8 cellular contexts compared by ENCODE assay signal in genomic region chr6:31794866-31795615, GRCh38. TPM values are rescaled to one million over a fixed set of nuclear protein-coding genes. Genes with fewer than 3 reads are reported as not detected.
DNase-seq lines count a peak whose midpoint lies in the region; ATAC-seq, FAIRE-seq and TF ChIP-seq lines count a peak whose summit lies in the region.

No MANE protein-coding gene starts in this region.

- H3K9me3 ChIP-seq in HUES48 (ENCODE audit: control insufficient read depth, insufficient read depth, low read length) (no peaks in the 10 kb centered on the region), small intestine (ENCODE audit: control insufficient read depth, low read depth) (no peaks in the 10 kb centered on the region)

- H3K9ac ChIP-seq in HUES48 (ENCODE audit: low read depth, low read length): peak overlapping the region; percentile 97

- no peak for TF ChIP-seq POLR2A in GM18505 (IDR thresholded peaks at IDR 0.05; ENCODE audit: borderline replicate concordance, extremely low read depth, insufficient read depth, insufficient read length)

- peak; percentile 28 for DNase-seq in stimulated activated CD4-positive, alpha-beta T cell treated with anti-CD3 and anti-CD28 coated beads, Interleukin-15, amount 100 ng/mL, for 24 hours
- no peak for DNase-seq in stimulated activated CD4-positive, alpha-beta T cell treated with anti-CD3 and anti-CD28 coated beads, Interleukin-2, amount 100 ng/mL, for 48 hours
- DNase-seq in activated naive CD8-positive, alpha-beta T cell treated with anti-CD3 and anti-CD28 coated beads, Interleukin-2, amount 10 ng/mL, durations not matched to agents 7 days and 5 days: peak; percentile 49
- DNase-seq in small intestine: no peak

- H3K27me3 ChIP-seq in HUES48 (ENCODE audit: control insufficient read depth, insufficient read depth, low read length): no peaks in the 10 kb centered on the region
- H3K27me3 ChIP-seq in small intestine (ENCODE audit: control insufficient read depth in 2 of 2, insufficient read depth in 2 of 2, low read length in 2 of 2): no peaks in the 10 kb centered on the region

- H3K27me3 Mint-ChIP-seq in activated naive CD8-positive, alpha-beta T cell treated with anti-CD3 and anti-CD28 coated beads, Interleukin-2, amount 10 ng/mL, durations not matched to agents 7 days and 5 days: no peaks in the 10 kb centered on the region

- peak overlapping the region; percentile 95 for H3K27ac ChIP-seq in HUES48 (ENCODE audit: low read depth, low read length)
- H3K27ac ChIP-seq in small intestine (ENCODE audit: low read depth in 1 of 2, low read length in 1 of 2): peak overlapping the region; percentile 93 to 99

- peak; percentile 3 for ATAC-seq in activated naive CD8-positive, alpha-beta T cell treated with anti-CD3 and anti-CD28 coated beads, Interleukin-2, amount 10 ng/mL, durations not matched to agents 7 days and 5 days (ENCODE audit: low read depth)
- ATAC-seq in GM18873 (IDR thresholded peaks at IDR 0.05; ENCODE audit: low FRiP score, unreplicated experiment) (no peak), GM18505 (IDR thresholded peaks at IDR 0.05; ENCODE audit: unreplicated experiment) (no peak)

- H3K4me3 Mint-ChIP-seq in activated naive CD8-positive, alpha-beta T cell treated with anti-CD3 and anti-CD28 coated beads, Interleukin-2, amount 10 ng/mL, durations not matched to agents 7 days and 5 days: peak overlapping the region; percentile 98

- 0 to 1% (median 1%) methylated on average over 41 to 44 of the region's 44 CpGs for WGBS in small intestine, 3 donors

- H3K27ac Mint-ChIP-seq in activated naive CD8-positive, alpha-beta T cell treated with anti-CD3 and anti-CD28 coated beads, Interleukin-2, amount 10 ng/mL, durations not matched to agents 7 days and 5 days: peak overlapping the region; percentile 97

- no peaks in the 10 kb centered on the region for H3K9me3 Mint-ChIP-seq in activated naive CD8-positive, alpha-beta T cell treated with anti-CD3 and anti-CD28 coated beads, Interleukin-2, amount 10 ng/mL, durations not matched to agents 7 days and 5 days

- H3K36me3 ChIP-seq in HUES48 (ENCODE audit: control insufficient read depth, insufficient read depth, low read length) (peaks cover 45% of the 10 kb centered on the region), small intestine (ENCODE audit: control insufficient read depth in 2 of 2, insufficient read depth in 2 of 2, low read length in 2 of 2) (peaks cover 0 to 6% of the 10 kb centered on the region in 2 donors)

- peaks cover 36% of the 10 kb centered on the region for H3K4me1 Mint-ChIP-seq in activated naive CD8-positive, alpha-beta T cell treated with anti-CD3 and anti-CD28 coated beads, Interleukin-2, amount 10 ng/mL, durations not matched to agents 7 days and 5 days

- peaks cover 6% of the 10 kb centered on the region; the same call in 1 of the 2 replicates for H3K4me1 ChIP-seq in HUES48 (ENCODE audit: control insufficient read depth, insufficient read depth, low read length)
- H3K4me1 ChIP-seq in small intestine (ENCODE audit: control insufficient read depth in 2 of 2, insufficient read depth in 1 of 2, low read depth in 1 of 2, low read length in 1 of 2): peaks cover 0 to 2% of the 10 kb centered on the region in 2 donors

- POLR2A ChIA-PET in activated naive CD8-positive, alpha-beta T cell treated with anti-CD3 and anti-CD28 coated beads, Interleukin-2, amount 10 ng/mL, durations not matched to agents 7 days and 5 days (lab: Charles Lee): interaction anchor here (0.6 to 6.1 kb wide), 17 partner anchors 11 to 130 kb away, joined by 3 to 66 read pairs (median 4); partner anchors contain the start of genes CLIC1, GPANK1, HSPA1A and HSPA1B

- FAIRE-seq in small intestine (lab: Jason Lieb, UNC): no peak

- peaks cover 18% of the 10 kb centered on the region for H3K36me3 Mint-ChIP-seq in activated naive CD8-positive, alpha-beta T cell treated with anti-CD3 and anti-CD28 coated beads, Interleukin-2, amount 10 ng/mL, durations not matched to agents 7 days and 5 days

- peak overlapping the region; percentile 95 for H3K4me3 ChIP-seq in HUES48 (ENCODE audit: low read depth, low read length)
- H3K4me3 ChIP-seq in iPS-11a (ENCODE audit: low read depth, low read length): peak overlapping the region; percentile 91
- peak overlapping the region; percentile 79 to 83 for H3K4me3 ChIP-seq in small intestine (ENCODE audit: low read depth in 1 of 2, low read length in 2 of 2)

RNA-seq across cellular contexts. Expression of gene VARS1, which starts 0.5 kb away (rescaled TPM):
- 10 to 100 TPM; 68.2 to 75.3 TPM for total RNA-seq in activated naive CD8-positive, alpha-beta T cell treated with anti-CD3 and anti-CD28 coated beads, Interleukin-2, amount 10 ng/mL, durations not matched to agents 7 days and 5 days
- polyA plus RNA-seq in small intestine: 10 to 100 TPM; 19.9 to 42.4 (median 22.4) TPM

RNA-seq across cellular contexts. Expression of gene LSM2, which starts 11.7 kb away (rescaled TPM):
- total RNA-seq in activated naive CD8-positive, alpha-beta T cell treated with anti-CD3 and anti-CD28 coated beads, Interleukin-2, amount 10 ng/mL, durations not matched to agents 7 days and 5 days: 10 to 100 TPM; 89.9 to 97.9 TPM
- 10 to 100 TPM; 27.3 to 90.2 (median 29.7) TPM for polyA plus RNA-seq in small intestine

RNA-seq across cellular contexts. Expression of gene VWA7, which starts 17.9 kb away (rescaled TPM):
- total RNA-seq in activated naive CD8-positive, alpha-beta T cell treated with anti-CD3 and anti-CD28 coated beads, Interleukin-2, amount 10 ng/mL, durations not matched to agents 7 days and 5 days: 1 to 10 TPM; 5.2 to 5.7 TPM
- polyA plus RNA-seq in small intestine: 1 to 10 TPM; 2.9 to 9.8 (median 3.0) TPM

RNA-seq across cellular contexts. Expression of gene HSPA1L, which starts 20.0 kb away (rescaled TPM):
- total RNA-seq in activated naive CD8-positive, alpha-beta T cell treated with anti-CD3 and anti-CD28 coated beads, Interleukin-2, amount 10 ng/mL, durations not matched to agents 7 days and 5 days: 1 to 10 TPM; 3.3 to 4.5 TPM
- 1 to 10 TPM in 1 of 3 donors, under 1 TPM in 2; 0.27 to 1.3 (median 0.94) TPM for polyA plus RNA-seq in small intestine

RNA-seq across cellular contexts. Expression of gene HSPA1A, which starts 20.3 kb away (rescaled TPM):
- 10 to 100 TPM; 62.2 to 63.5 TPM for total RNA-seq in activated naive CD8-positive, alpha-beta T cell treated with anti-CD3 and anti-CD28 coated beads, Interleukin-2, amount 10 ng/mL, durations not matched to agents 7 days and 5 days
- polyA plus RNA-seq in small intestine: 10 to 100 TPM in 2 of 3 donors, 1 to 10 TPM in 1; 9.7 to 36.4 (median 15.0) TPM

Comparison
In these comparisons a context has a peak if more than half of its experiments do, and no peak if none do; other contexts are left out.
1. DNase-seq: peak in stimulated activated CD4-positive, alpha-beta T cell treated with anti-CD3 and anti-CD28 coated beads, Interleukin-15, amount 100 ng/mL, for 24 hours (single experiment) and activated naive CD8-positive, alpha-beta T cell treated with anti-CD3 and anti-CD28 coated beads, Interleukin-2, amount 10 ng/mL, durations not matched to agents 7 days and 5 days (single experiment); none in stimulated activated CD4-positive, alpha-beta T cell treated with anti-CD3 and anti-CD28 coated beads, Interleukin-2, amount 100 ng/mL, for 48 hours (0 of 2) and small intestine (single experiment).
2. Peak in every context shown above with its lines, with median percentiles within 50 percentile points of each other: H3K4me3 ChIP-seq.